Comparison of ENCODE assay signal across 8 cellular contexts in the genomic region with DNA sequence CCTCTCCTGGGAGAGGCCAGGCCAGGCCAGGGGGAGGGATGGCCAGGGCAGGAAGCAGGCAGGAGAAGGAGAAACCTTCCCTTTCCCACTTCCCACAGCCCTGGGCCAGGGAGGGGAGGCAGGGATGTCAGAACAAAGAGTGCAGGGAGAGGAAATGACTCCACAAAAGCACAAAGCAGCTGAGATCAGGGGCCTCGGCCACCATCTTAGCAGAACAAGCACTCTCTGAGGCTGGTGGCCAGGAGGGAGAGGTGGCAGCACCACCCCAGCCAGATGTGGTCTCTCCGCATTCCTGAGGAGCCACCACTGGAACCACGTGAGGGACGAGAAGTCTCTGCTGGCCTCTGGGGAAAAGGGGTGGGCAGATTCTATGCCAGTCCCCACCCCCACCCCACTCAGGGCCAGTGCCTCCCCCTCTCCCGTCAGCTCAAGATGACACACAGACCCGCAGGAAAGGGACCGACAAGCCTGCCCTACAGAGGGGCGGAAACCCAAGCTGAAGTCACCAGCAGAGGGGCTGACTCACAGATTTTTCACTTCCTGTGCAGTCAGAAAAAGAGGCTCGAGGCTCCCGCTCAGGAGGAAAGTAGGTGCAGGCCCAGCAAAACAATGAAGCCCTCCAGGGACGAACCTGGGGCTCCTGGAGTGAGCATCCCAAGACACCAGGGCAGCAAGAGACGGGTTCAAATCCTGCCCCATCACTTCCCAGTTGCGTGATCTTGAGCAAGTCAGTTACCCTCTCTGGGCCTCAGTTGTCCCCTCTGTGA. TPM values are rescaled to one million over a fixed set of nuclear protein-coding genes. Genes with fewer than 3 reads are reported as not detected.
DNase-seq lines count a peak whose midpoint lies in the region; ATAC-seq and TF ChIP-seq lines count a peak whose summit lies in the region.

No MANE protein-coding gene starts in this region.

- peak; percentile 50 for ATAC-seq in GM18499 (IDR thresholded peaks at IDR 0.05; ENCODE audit: insufficient read depth, unreplicated experiment)
- ATAC-seq in HG02973 (IDR thresholded peaks at IDR 0.05; ENCODE audit: unreplicated experiment), result peak; percentile 62
- peak; percentile 32 for ATAC-seq in Right ventricle myocardium inferior

- H3K27ac ChIP-seq in RWPE1, result peak overlapping the region; percentile 99

- DNase-seq in RWPE1 (ENCODE audit: low spot score), result peak; percentile 96
- peak; percentile 79 for DNase-seq in activated effector memory CD4-positive, alpha-beta T cell treated with Interleukin-2 at 50 U/mL for 16 hours
- DNase-seq in Right ventricle myocardium inferior (ENCODE audit: missing footprints), result peak; percentile 76
- peak; percentile 75 for DNase-seq in stimulated activated CD4-positive, alpha-beta T cell treated with anti-CD3 and anti-CD28 coated beads, Interleukin-12 subunit alpha, Interleukin-12 subunit beta, amount 100 ng/mL, for 4 hours
- no peak for DNase-seq in hippocampal formation (lab: John Stamatoyannopoulos, UW)
- DNase-seq in SK-N-DZ (ENCODE audit: low spot score), result no peak

- no peak for TF ChIP-seq CTCF in RWPE1 (conservative IDR thresholded peaks at IDR 0.05; ENCODE audit: low read depth)

- intact Hi-C loops in Right ventricle myocardium inferior (cut with DNase I), result loop anchor here (2.0 kb wide), 1 partner anchor 18 kb away; no protein-coding TSS in a partner anchor

- CTCF ChIA-PET in RWPE1 (lab: Yijun Ruan, JAX), result interaction anchor here (1.1 to 2.2 kb wide), 4 partner anchors 11 to 28 kb away, joined by 3 to 8 read pairs (median 4); no protein-coding TSS in a partner anchor

- POLR2A ChIA-PET in RWPE1 (lab: Yijun Ruan, JAX; ENCODE audit: low non-redundant PET), result interaction anchor here (0.8 kb wide), 1 partner anchor 23 kb away, joined by 3 read pairs; no protein-coding TSS in a partner anchor

RNA-seq across cellular contexts. Expression of gene ALDH4A1, which starts 24.1 kb away (rescaled TPM):
- total RNA-seq in Right ventricle myocardium inferior, result 31.2 TPM
- polyA plus RNA-seq in SK-N-DZ (2014; cell fraction: cytosol; rRNA removed), result 17.8 and 24.8 TPM in 2 replicates
- 45.7 and 51.6 TPM in 2 replicates for polyA plus RNA-seq in SK-N-DZ (2014; cell fraction: nucleus; rRNA removed)

RNA-seq across cellular contexts. Expression of gene IFFO2, which starts 30.0 kb away (rescaled TPM):
- 5.2 TPM for total RNA-seq in Right ventricle myocardium inferior
- 1.0 and 1.1 TPM in 2 replicates for polyA plus RNA-seq in SK-N-DZ (2014; cell fraction: cytosol; rRNA removed)
- 0.13 and 0.33 TPM in 2 replicates for polyA plus RNA-seq in SK-N-DZ (2014; cell fraction: nucleus; rRNA removed)

Comparison
In these comparisons a context has a peak if more than half of its experiments do, and no peak if none do; other contexts are left out.
1. DNase-seq: peak in RWPE1 (single experiment), activated effector memory CD4-positive, alpha-beta T cell treated with Interleukin-2 at 50 U/mL for 16 hours (single experiment), Right ventricle myocardium inferior (single experiment) and stimulated activated CD4-positive, alpha-beta T cell treated with anti-CD3 and anti-CD28 coated beads, Interleukin-12 subunit alpha, Interleukin-12 subunit beta, amount 100 ng/mL, for 4 hours (single experiment); none in hippocampal formation (0 of 2) and SK-N-DZ (single experiment).
2. Peak in every context shown above with its lines, with median percentiles within 50 percentile points of each other: ATAC-seq.